22 cellular contexts compared by ENCODE assay signal in genomic region chr5:9524941-9525340, GRCh38.
"Had no signal": no experiment of that assay in that cellular context is flagged by ENCODE, and none has a peak within 500 bp of the region (broad histone marks: within the 10 kb centered on the region; RNA-seq: fewer than 3 reads in every experiment).

No MANE protein-coding gene starts in this region.

- H3K27me3 ChIP-seq: dorsolateral prefrontal cortex, heart right ventricle, spleen, tibial artery, upper lobe of left lung, uterus had no signal

- H3K27ac ChIP-seq: dorsolateral prefrontal cortex, parathyroid adenoma, psoas muscle, spleen, tibial artery, upper lobe of left lung, uterus had no signal

- H3K9me3 ChIP-seq: heart right ventricle, psoas muscle, spleen, tibial artery, upper lobe of left lung, uterus had no signal

- ATAC-seq: naive thymus-derived CD4-positive, alpha-beta T cell; psoas muscle; sciatic nerve; stimulated activated memory B cell treated with anti-CD40 and anti-IgM and Interleukin-4, amounts not matched to agents 10 μg/mL and 1 μg/mL and 100 μg/mL, for 72 hours had no signal

- H3K4me1 ChIP-seq: parathyroid adenoma, spleen, tibial artery, upper lobe of left lung, uterus had no signal

- DNase-seq: cortex of kidney; dorsolateral prefrontal cortex; effector CD8-positive, alpha-beta T cell; foreskin melanocyte; heart right ventricle; immature natural killer cell; left ventricle myocardium superior; mesendoderm; naive thymus-derived CD4-positive, alpha-beta T cell; nephron progenitor cell; psoas muscle; retina; spleen; stimulated activated CD4-positive, alpha-beta T cell treated with anti-CD3 and anti-CD28 coated beads, Interleukin-15, amount 100 ng/mL, for 24 hours; stimulated activated CD4-positive, alpha-beta T cell treated with anti-CD3 and anti-CD28 coated beads, Interleukin-1b, Interleukin-23, amount 100 ng/mL, for 48 hours; stimulated activated CD4-positive, alpha-beta T cell treated with anti-CD3 and anti-CD28 coated beads, Interleukin-4, amount 100 ng/mL, for 24 hours; tibial artery; upper lobe of left lung; uterus had no signal

- H3K4me3 ChIP-seq: dorsolateral prefrontal cortex, heart right ventricle, psoas muscle, spleen, tibial artery, upper lobe of left lung, uterus had no signal

- H3K36me3 ChIP-seq: heart right ventricle, spleen, tibial artery, upper lobe of left lung, uterus had no signal
